26 cellular contexts compared by ENCODE assay signal in genomic region chr1:119815361-119815760, GRCh38. TPM values are rescaled to one million over a fixed set of nuclear protein-coding genes. Genes with fewer than 3 reads are reported as not detected.
DNase-seq lines count a peak whose midpoint lies in the region; ATAC-seq and TF ChIP-seq lines count a peak whose summit lies in the region.
"Had no signal": no experiment of that assay in that cellular context is flagged by ENCODE, and none has a peak within 500 bp of the region (broad histone marks: within the 10 kb centered on the region; RNA-seq: fewer than 3 reads in every experiment).

No MANE protein-coding gene starts in this region.

- H3K4me2 ChIP-seq in PC-3 (ENCODE audit: low read length) = no peak overlapping the region

- DNase-seq in EL (peak; percentile 46), PC-3 (peak; percentile 12), astrocyte of the spinal cord (ENCODE audit: low read depth, low spot score) (peak; percentile 59), kidney tubule cell (ENCODE audit: low spot score) (peak; percentile 58), islet precursor cell (no peak), KG1 (lab: John Stamatoyannopoulos, UW) (no peak)
- DNase-seq: activated CD8-positive, alpha-beta T cell treated with anti-CD3 and anti-CD28 coated beads for 36 hours; activated T-cell treated with anti-CD3 and anti-CD28 coated beads, Interleukin-2, amount 50 U/mL, for 4 hours; CD4-positive, alpha-beta memory T cell; dermis blood vessel endothelial cell; H7; lower lobe of right lung; natural killer cell; NCI-H146; NCI-H748 treated with DMSO at 0.1 percent for 48 hours; Peyer's patch; stimulated activated CD4-positive, alpha-beta T cell treated with anti-CD3 and anti-CD28 coated beads, Interleukin-2, amount 100 ng/mL, for 48 hours; stomach; T-cell had no signal

- no peak overlapping the region for H3K9ac ChIP-seq in PC-3 (ENCODE audit: low read length)

- in situ Hi-C loops in astrocyte of the spinal cord (cut with HindIII; ENCODE audit: low sequenced_read_pairs) = no loop called here

- ATAC-seq in PC-3 (no peak), HG02840 (IDR thresholded peaks at IDR 0.05; ENCODE audit: low FRiP score, unreplicated experiment) (no peak), HG03439 (IDR thresholded peaks at IDR 0.05; ENCODE audit: unreplicated experiment) (no peak)
- ATAC-seq: activated CD8-positive, alpha-beta T cell treated with anti-CD3 and anti-CD28 coated beads for 36 hours; activated T-cell treated with anti-CD3 and anti-CD28 coated beads, Interleukin-2, amount 50 U/mL, for 4 hours; lower lobe of right lung; natural killer cell; T-cell had no signal

- H3K9me2 ChIP-seq in PC-3 (replicated peaks; ENCODE audit: low read length) = 0 out of 2 replicates have a peak, but pooled peaks cover 2% of the 10 kb centered on the region

- no peaks in the 10 kb centered on the region for H3K9me3 ChIP-seq in PC-3 (ENCODE audit: low read length)
- H3K9me3 ChIP-seq: lower lobe of right lung, Peyer's patch, stomach had no signal

- no TSS peak for BruUV-seq in PC-3 (replicated peaks; lab: Mats Ljungman, UMichigan)

- intact Hi-C loops in PC-3 (cut with micrococcal nuclease) = no loop called here

- no peaks in the 10 kb centered on the region for H3F3A ChIP-seq in PC-3 (ENCODE audit: low read length, unreplicated experiment)

- H3K4me1 ChIP-seq in PC-3 (ENCODE audit: insufficient read depth, low read length) = peaks cover 11% of the 10 kb centered on the region
- H3K4me1 ChIP-seq: lower lobe of right lung, stomach had no signal

- CTCF ChIA-PET in PC-3 (lab: Charles Lee) = interaction anchor here (0.6 kb wide), 1 partner anchor 23 kb away, joined by 4 read pairs; no protein-coding TSS in a partner anchor

- no peak for TF ChIP-seq CTCF in PC-3 (conservative IDR thresholded peaks at IDR 0.05; ENCODE audit: low read depth, low read length)
- TF ChIP-seq CTCF in astrocyte of the spinal cord (IDR thresholded peaks at IDR 0.05; ENCODE audit: low read depth, low read length) = no peak

- no peaks in the 10 kb centered on the region for H3K36me3 ChIP-seq in PC-3 (ENCODE audit: low read depth, low read length)
- H3K36me3 ChIP-seq: lower lobe of right lung, Peyer's patch, stomach had no signal

- H3K4me3 ChIP-seq in PC-3 (ENCODE audit: low read length) = no peak overlapping the region
- no peak overlapping the region for H3K4me3 ChIP-seq in astrocyte of the spinal cord (ENCODE audit: low read depth, low read length)
- H3K4me3 ChIP-seq: lower lobe of right lung, skin epidermis, stomach had no signal

- no peak overlapping the region for H2AFZ ChIP-seq in PC-3 (ENCODE audit: low read length)

- POLR2A ChIA-PET in PC-3 (lab: Charles Lee; ENCODE audit: unreplicated experiment) = no interaction called here

- H3K27ac ChIP-seq in PC-3 (ENCODE audit: low read length) = no peak overlapping the region
- H3K27ac ChIP-seq: epithelial cell of prostate, lower lobe of right lung, skin epidermis, stomach had no signal

- H4K20me1 ChIP-seq in PC-3 (ENCODE audit: low read length) = no peaks in the 10 kb centered on the region

- H3K79me2 ChIP-seq in PC-3 (ENCODE audit: low read length) = no peaks in the 10 kb centered on the region

- H3K27me3 ChIP-seq in PC-3 (ENCODE audit: low read length) = no peaks in the 10 kb centered on the region
- H3K27me3 ChIP-seq: Peyer's patch, stomach had no signal

RNA-seq across cellular contexts. Expression of gene REG4, which starts 4.1 kb away (rescaled TPM):
- total RNA-seq in PC-3 (2014; rRNA removed) = 0.40 and 0.87 TPM in 2 replicates
- total RNA-seq: dermis blood vessel endothelial cell, glomerular endothelial cell, H7, lower lobe of right lung, MCF 10A, natural killer cell, urinary bladder had no signal

RNA-seq across cellular contexts. Expression of gene HMGCS2, which starts 46.7 kb away (rescaled TPM):
- not detected in 2 replicates for total RNA-seq in PC-3 (2014; rRNA removed)
- total RNA-seq: activated CD8-positive, alpha-beta T cell treated with anti-CD3 and anti-CD28 coated beads for 36 hours; CD4-positive, alpha-beta memory T cell; dermis blood vessel endothelial cell; glomerular endothelial cell; H7; MCF 10A; natural killer cell had no signal

Comparison
In these comparisons a context has a peak if more than half of its experiments do, and no peak if none do; other contexts are left out.
1. DNase-seq: peak in EL (single experiment), PC-3 (single experiment), astrocyte of the spinal cord (single experiment) and kidney tubule cell (single experiment); none in islet precursor cell (single experiment) and KG1 (single experiment).